ENCODE assay signal across 15 cellular contexts in the genomic region with DNA sequence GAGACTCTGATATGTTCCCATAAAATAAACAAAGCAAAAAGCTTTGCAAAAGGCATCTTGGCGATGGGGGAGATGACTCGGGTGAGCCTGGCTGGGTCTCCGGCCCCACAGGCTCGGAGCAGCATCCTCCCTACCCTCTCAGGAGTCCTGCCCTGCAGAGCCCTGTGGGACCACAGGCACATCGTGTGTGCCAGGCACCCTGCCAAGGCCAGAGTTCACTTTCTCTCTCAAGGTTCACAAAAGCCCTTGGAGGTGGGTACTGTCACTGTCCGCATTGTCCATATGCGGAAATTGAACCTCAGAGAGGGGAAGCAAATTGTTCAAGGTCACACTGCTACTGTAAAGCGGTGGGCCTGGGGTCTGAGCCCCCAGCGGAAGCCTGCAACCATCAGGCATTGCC. TPM values are rescaled to one million over a fixed set of nuclear protein-coding genes. Genes with fewer than 3 reads are reported as not detected.
DNase-seq lines count a peak whose midpoint lies in the region; ATAC-seq and TF ChIP-seq lines count a peak whose summit lies in the region.
"Had no signal": no experiment of that assay in that cellular context is flagged by ENCODE, and none has a peak within 500 bp of the region (broad histone marks: within the 10 kb centered on the region; RNA-seq: fewer than 3 reads in every experiment).

No MANE protein-coding gene starts in this region.

- H3K36me3 ChIP-seq in heart right ventricle (peaks cover 0 to 82% (median 0%) of the 10 kb centered on the region in 9 donors), prostate gland (peaks cover 0 to 10% of the 10 kb centered on the region in 2 donors)

- H3K27ac ChIP-seq in heart right ventricle (no peak overlapping the region), prostate gland (peak overlapping the region; percentile 19 to 62)
- H3K27ac ChIP-seq: 22Rv1, HL-60 had no signal

- DNase-seq in DMS 273 (lab: John Stamatoyannopoulos, UW; ENCODE audit: unreplicated experiment) (peak; percentile 33), DMS 273 treated with DMSO at 0.1 percent for 48 hours (lab: John Stamatoyannopoulos, UW) (no peak), left ventricle myocardium superior (peak; percentile 4), heart right ventricle (no peak), prostate gland (ENCODE audit: low spot score) (no peak), GM20000 (ENCODE audit: low spot score) (no peak), NOMO-1 (lab: John Stamatoyannopoulos, UW; ENCODE audit: unreplicated experiment in 2 of 2) (no peak)
- DNase-seq: CD8-positive, alpha-beta T cell; COR-L47; DMS53; GF-D8 had no signal

- ATAC-seq in left ventricle myocardium superior (no peak), heart right ventricle (no peak), GM19455 (IDR thresholded peaks at IDR 0.05; ENCODE audit: unreplicated experiment) (no peak)
- ATAC-seq: CD8-positive, alpha-beta T cell; HCT116 had no signal

- no peaks in the 10 kb centered on the region for H3K4me1 ChIP-seq in heart right ventricle
- H3K4me1 ChIP-seq in prostate gland (replicated peaks), result peaks cover 6% of the 10 kb centered on the region

- intact Hi-C loops in left ventricle myocardium superior (cut with micrococcal nuclease) (no loop called here), heart right ventricle (cut with DNase I) (no loop called here), prostate gland (cut with DNase I) (no loop called here)

- TF ChIP-seq CTCF in heart right ventricle (IDR thresholded peaks at IDR 0.05) (no peak), prostate gland (IDR thresholded peaks at IDR 0.05) (no peak), GM20000 (IDR thresholded peaks at IDR 0.05; ENCODE audit: extremely low read depth, missing control alignments) (no peak)

- WGBS in heart right ventricle, 2 donors, result 80 to 84% methylated on average over 9 of the region's 9 CpGs
- WGBS in prostate gland, result 60% methylated on average over 9 of the region's 9 CpGs

- H3K9me3 ChIP-seq in heart right ventricle, result no peaks in the 10 kb centered on the region
- H3K9me3 ChIP-seq in prostate gland, result no peaks in the 10 kb centered on the region

- no peak for TF ChIP-seq POLR2A in prostate gland (IDR thresholded peaks at IDR 0.05)

- peaks cover 0 to 4% (median 0%) of the 10 kb centered on the region in 7 donors for H3K27me3 ChIP-seq in heart right ventricle
- H3K27me3 ChIP-seq in prostate gland (replicated peaks; ENCODE audit: insufficient read depth), result no peaks in the 10 kb centered on the region

- H3K4me3 ChIP-seq in heart right ventricle, result no peak overlapping the region
- no peak overlapping the region for H3K4me3 ChIP-seq in prostate gland

RNA-seq across cellular contexts. Expression of a gene that starts 48.5 kb away (rescaled TPM):
- total RNA-seq in left ventricle myocardium superior (29.1 TPM), heart right ventricle (10 to 100 TPM in 7 of 10 donors, 1 to 10 TPM in 3; 7.9 to 48.1 (median 15.2) TPM), prostate gland (100 to 1,000 TPM; 186 to 226 TPM)
- 10 to 100 TPM; 13.2 to 25.0 TPM for polyA plus RNA-seq in heart right ventricle

Comparison
In these comparisons a context has a peak if more than half of its experiments do, and no peak if none do; other contexts are left out.
1. DNase-seq: peak in DMS 273 (single experiment) and left ventricle myocardium superior (single experiment); none in DMS 273 treated with DMSO at 0.1 percent for 48 hours (single experiment), heart right ventricle (0 of 2), prostate gland (single experiment), GM20000 (single experiment) and NOMO-1 (0 of 2).
2. H3K27ac ChIP-seq: peak in prostate gland (2 of 2); none in heart right ventricle (0 of 10).